In genomic region chr4:119750771-119751170, GRCh38 we compare ENCODE assay signal across 22 cellular contexts.
A peak's percentile ranks its signal among the peaks of the same experiment; 100 is the strongest.
DNase-seq lines count a peak whose midpoint lies in the region; ATAC-seq, FAIRE-seq and TF ChIP-seq lines count a peak whose summit lies in the region.
"Had no signal": no experiment of that assay in that cellular context is flagged by ENCODE, and none has a peak within 500 bp of the region (broad histone marks: within the 10 kb centered on the region; RNA-seq: fewer than 3 reads in every experiment).

No MANE protein-coding gene starts in this region.

- no peaks in the 10 kb centered on the region for H3K79me2 ChIP-seq in mammary epithelial cell (ENCODE audit: insufficient read depth, low read length)

- no peak for TF ChIP-seq POLR2A in breast epithelium (IDR thresholded peaks at IDR 0.05)
- no peak for TF ChIP-seq POLR2A in GM12892 (IDR thresholded peaks at IDR 0.05; ENCODE audit: low read depth, low read length)

- in situ Hi-C loops in mammary epithelial cell (cut with MboI; ENCODE audit: low sequenced_read_pairs in 2 of 2) = loop anchor here in 1 of 2 donors (25.0 kb wide), 1 partner anchor 438 kb away; the partner anchor contains the start of gene FABP2

- no peak overlapping the region for H3K27ac ChIP-seq in mammary epithelial cell (ENCODE audit: insufficient read depth, low read depth, low read length)
- no peak overlapping the region for H3K27ac ChIP-seq in breast epithelium
- H3K27ac ChIP-seq: 22Rv1, Peyer's patch had no signal

- no TSS peak for BruUV-seq in mammary epithelial cell (replicated peaks; lab: Mats Ljungman, UMichigan)

- WGBS in mammary epithelial cell (ENCODE audit: low coverage, missing lambda C conversion rate) = 45% methylated on average over 1 of the region's 1 CpG

- H3K27ac Mint-ChIP-seq in brain = peak overlapping the region in 3 of 5 experiments; percentile 72 to 89 (median 73)
- H3K27ac Mint-ChIP-seq: activated CD4-positive, alpha-beta memory T cell treated with anti-CD3 and anti-CD28 coated beads for 36 hours; activated naive CD8-positive, alpha-beta T cell; CD14-positive monocyte; mesothelial cell of epicardium had no signal

- H3K27me3 Mint-ChIP-seq in brain = no peaks in the 10 kb centered on the region

- no peaks in the 10 kb centered on the region for H3K36me3 ChIP-seq in mammary epithelial cell (ENCODE audit: insufficient read depth, low read length)
- H3K36me3 ChIP-seq in breast epithelium = no peaks in the 10 kb centered on the region
- H3K36me3 ChIP-seq: Peyer's patch, tibial artery had no signal

- FAIRE-seq in GM12892 (lab: Jason Lieb, UNC) = no peak
- FAIRE-seq: HepG2, kidney had no signal

- no peak overlapping the region for H3K4me2 ChIP-seq in mammary epithelial cell (ENCODE audit: insufficient read depth, low read depth, low read length)

- H3K27me3 ChIP-seq in mammary epithelial cell (ENCODE audit: insufficient read depth, low read length) (peaks cover 2% of the 10 kb centered on the region), breast epithelium (no peaks in the 10 kb centered on the region)
- H3K27me3 ChIP-seq: Peyer's patch, tibial artery had no signal

- no peak overlapping the region for H3K4me3 Mint-ChIP-seq in brain
- H3K4me3 Mint-ChIP-seq: activated CD4-positive, alpha-beta memory T cell treated with anti-CD3 and anti-CD28 coated beads for 36 hours; activated naive CD8-positive, alpha-beta T cell; activated T-cell treated with anti-CD3 and anti-CD28 coated beads, Interleukin-2, amount 50 U/mL, for 4 hours; CD14-positive monocyte; mesothelial cell of epicardium had no signal

- no peaks in the 10 kb centered on the region for H3K4me1 ChIP-seq in mammary epithelial cell (ENCODE audit: insufficient read depth, low read length)
- no peaks in the 10 kb centered on the region for H3K4me1 ChIP-seq in breast epithelium
- H3K4me1 ChIP-seq: Peyer's patch had no signal

- H3K4me3 ChIP-seq in mammary epithelial cell (replicated peaks in 1 of 3; ENCODE audit: insufficient read depth in 1 of 3, low read depth in 2 of 3, low read length in 3 of 3) (no peak overlapping the region), breast epithelium (no peak overlapping the region)
- H3K4me3 ChIP-seq: Peyer's patch, tibial artery had no signal

- H4K20me1 ChIP-seq in mammary epithelial cell (ENCODE audit: insufficient read depth, low read length) = no peaks in the 10 kb centered on the region

- no peak overlapping the region for H3K9ac ChIP-seq in mammary epithelial cell (ENCODE audit: insufficient read depth, low read length)

- DNase-seq in mammary epithelial cell = peak; percentile 4
- DNase-seq in breast epithelium (ENCODE audit: low spot score in 2 of 2) = no peak
- DNase-seq in kidney tubule cell (ENCODE audit: low spot score) = peak; percentile 15
- no peak for DNase-seq in NK-92 treated with Interleukin-12 subunit alpha and Interleukin-12 subunit beta, amount 100 ng/mL, for 24 hours (lab: John Stamatoyannopoulos, UW)
- no peak for DNase-seq in OCI-M1 (lab: John Stamatoyannopoulos, UW)
- no peak for DNase-seq in GM12892 (ENCODE audit: insufficient read length)
- DNase-seq: activated CD4-positive, alpha-beta memory T cell treated with anti-CD3 and anti-CD28 coated beads for 36 hours; activated T-cell treated with anti-CD3 and anti-CD28 coated beads, Interleukin-2, amount 50 U/mL, for 4 hours; cerebellar nuclear complex; kidney; NCI-H2081 treated with DMSO at 0.1 percent for 48 hours; NCI-H774; Peyer's patch; tibial artery had no signal

- TF ChIP-seq CTCF in mammary epithelial cell (conservative IDR thresholded peaks at IDR 0.05 in 1 of 2, IDR thresholded peaks at IDR 0.05 in 1 of 2; ENCODE audit: extremely low read depth in 1 of 2, insufficient read depth in 1 of 2, low read depth in 1 of 2, low read length in 2 of 2) (no peak), breast epithelium (IDR thresholded peaks at IDR 0.05) (no peak), brain (conservative IDR thresholded peaks at IDR 0.05) (no peak)

- H3K4me1 Mint-ChIP-seq in brain = peaks cover 50% of the 10 kb centered on the region
- H3K4me1 Mint-ChIP-seq: CD14-positive monocyte had no signal

- dilution Hi-C loops in mammary epithelial cell (cut with HindIII; ENCODE audit: low sequenced_read_pairs) = no loop called here

- no peak for ATAC-seq in HG02678 (IDR thresholded peaks at IDR 0.05; ENCODE audit: unreplicated experiment)
- ATAC-seq: activated T-cell treated with anti-CD3 and anti-CD28 coated beads, Interleukin-2, amount 50 U/mL, for 4 hours; HepG2; sciatic nerve had no signal

- H3K36me3 Mint-ChIP-seq in brain = no peaks in the 10 kb centered on the region
- H3K36me3 Mint-ChIP-seq: activated CD4-positive, alpha-beta memory T cell treated with anti-CD3 and anti-CD28 coated beads for 36 hours; activated naive CD8-positive, alpha-beta T cell; CD14-positive monocyte; mesothelial cell of epicardium had no signal

- no peaks in the 10 kb centered on the region for H3K9me3 ChIP-seq in mammary epithelial cell (replicated peaks; ENCODE audit: insufficient read depth, low read length)
- H3K9me3 ChIP-seq in breast epithelium = no peaks in the 10 kb centered on the region
- H3K9me3 ChIP-seq: Peyer's patch, tibial artery had no signal

- no peak overlapping the region for H2AFZ ChIP-seq in mammary epithelial cell (ENCODE audit: low read depth, low read length)

- intact Hi-C loops in mammary epithelial cell (cut with micrococcal nuclease) (no loop called here), breast epithelium (cut with DNase I; ENCODE audit: low total_unique reads) (no loop called here)

- no peaks in the 10 kb centered on the region for H3K9me3 Mint-ChIP-seq in brain
- H3K9me3 Mint-ChIP-seq: activated CD4-positive, alpha-beta memory T cell treated with anti-CD3 and anti-CD28 coated beads for 36 hours; activated T-cell treated with anti-CD3 and anti-CD28 coated beads, Interleukin-2, amount 50 U/mL, for 4 hours; mesothelial cell of epicardium had no signal

- CTCF ChIA-PET in mammary epithelial cell (lab: Charles Lee; ENCODE audit: low non-redundant PET) = no interaction called here

Comparison
In these comparisons a context has a peak if more than half of its experiments do, and no peak if none do; other contexts are left out.
1. DNase-seq: peak in mammary epithelial cell (single experiment) and kidney tubule cell (single experiment); none in breast epithelium (0 of 2), NK-92 treated with Interleukin-12 subunit alpha and Interleukin-12 subunit beta, amount 100 ng/mL, for 24 hours (single experiment), OCI-M1 (single experiment) and GM12892 (single experiment).